Comparison of ENCODE assay signal across 10 cellular contexts in the genomic region with DNA sequence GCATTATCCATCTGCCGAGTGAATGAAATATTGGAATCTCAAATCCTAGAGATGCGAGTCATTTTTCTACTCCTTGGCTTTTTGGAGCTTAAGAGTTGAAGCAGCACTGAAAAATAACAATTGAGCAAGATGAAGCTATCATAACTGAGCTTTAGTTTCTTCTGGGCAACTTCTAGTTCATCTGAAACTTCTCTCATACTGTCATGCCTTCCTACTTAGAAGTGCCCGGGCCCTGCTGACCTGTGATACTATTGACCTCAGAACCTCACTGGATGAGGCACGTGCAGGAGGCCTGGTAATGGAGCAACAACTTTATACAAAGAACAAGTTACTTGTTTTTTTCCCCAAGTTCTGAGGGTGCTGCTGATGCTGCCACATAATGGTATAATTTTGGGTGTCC. TPM values are rescaled to one million over a fixed set of nuclear protein-coding genes. Genes with fewer than 3 reads are reported as not detected.
DNase-seq lines count a peak whose midpoint lies in the region; ATAC-seq, FAIRE-seq and TF ChIP-seq lines count a peak whose summit lies in the region.
"Had no signal": no experiment of that assay in that cellular context is flagged by ENCODE, and none has a peak within 500 bp of the region (broad histone marks: within the 10 kb centered on the region; RNA-seq: fewer than 3 reads in every experiment).

No MANE protein-coding gene starts in this region.

- peak; percentile 10 for ATAC-seq in GM19452 (IDR thresholded peaks at IDR 0.05; ENCODE audit: unreplicated experiment)
- peak; percentile 54 for ATAC-seq in IMR-90 (ENCODE audit: low read depth)

- H3K56ac ChIP-seq in IMR-90 (ENCODE audit: extremely low read depth, insufficient read depth, low read length), result no peak overlapping the region

- H3K27me3 Mint-ChIP-seq in CD8-positive, alpha-beta memory T cell, result peaks cover 0 to 10% of the 10 kb centered on the region in 2 donors

- peak overlapping the region; percentile 33; the same call in 1 of the 2 replicates for H3K4ac ChIP-seq in IMR-90 (ENCODE audit: low read depth, low read length)

- peak overlapping the region; percentile 2; the same call in 1 of the 2 replicates for H2BK20ac ChIP-seq in IMR-90 (ENCODE audit: low read depth, low read length)

- no peak for FAIRE-seq in small intestine (lab: Jason Lieb, UNC)
- FAIRE-seq: endothelial cell of umbilical vein had no signal

- H2BK120ac ChIP-seq in IMR-90 (ENCODE audit: low read depth, low read length), result no peak overlapping the region; the same call in 1 of the 2 replicates

- no peak overlapping the region for H3K4me2 ChIP-seq in IMR-90 (ENCODE audit: low read depth, low read length)

- no peaks in the 10 kb centered on the region for H3K79me1 ChIP-seq in IMR-90 (ENCODE audit: low read depth in 1 of 2, low read length in 2 of 2)

- WGBS in IMR-90 (ENCODE audit: extremely low coverage in 2 of 2, insufficient read length in 1 of 2), 2 experiments, result 20% methylated on average over 1 of the region's 4 CpGs; no CpG with 5 or more reads in 1 of the 2 experiments
- 71 to 81% (median 76%) methylated on average over 4 of the region's 4 CpGs for WGBS in small intestine, 3 donors

- intact Hi-C loops in IMR-90 (cut with micrococcal nuclease), result no loop called here

- no peak for DNase-seq in CD8-positive, alpha-beta memory T cell
- DNase-seq in IMR-90 (peak; percentile 37), iris pigment epithelial cell (ENCODE audit: low read depth) (peak; percentile 30), iPS-NIHi11 (ENCODE audit: low spot score) (no peak), hippocampal formation (lab: John Stamatoyannopoulos, UW) (no peak), small intestine (no peak)
- DNase-seq in stimulated activated CD4-positive, alpha-beta T cell treated with anti-CD3 and anti-CD28 coated beads, Interleukin-4, amount 100 ng/mL, for 24 hours, result no peak
- DNase-seq: anterior cingulate cortex had no signal

- H3K14ac ChIP-seq in IMR-90 (replicated peaks; ENCODE audit: low read depth, low read length), result no peak overlapping the region

- H2AK5ac ChIP-seq in IMR-90 (ENCODE audit: low read depth, low read length), result no peak overlapping the region

- no peak overlapping the region for H3K4me3 ChIP-seq in CD8-positive, alpha-beta memory T cell (ENCODE audit: low read length)
- no peak overlapping the region for H3K4me3 ChIP-seq in IMR-90 (ENCODE audit: insufficient read depth, low read depth, low read length)
- no peak overlapping the region for H3K4me3 ChIP-seq in small intestine (ENCODE audit: low read depth in 1 of 2, low read length in 2 of 2)

- no peaks in the 10 kb centered on the region for H4K20me1 ChIP-seq in IMR-90 (ENCODE audit: insufficient read depth, low read length)

- peak overlapping the region in 6 of 7 donors; percentile 53 to 87 (median 73) for H3K4me3 Mint-ChIP-seq in CD8-positive, alpha-beta memory T cell

- H3K9me1 ChIP-seq in IMR-90 (ENCODE audit: insufficient read depth, low read length), result no peaks in the 10 kb centered on the region

- 0 out of 2 replicates have a peak overlapping the region, but pooled peaks have one; percentile 1 for H3K23ac ChIP-seq in IMR-90 (ENCODE audit: low read depth, low read length)

- H2AK9ac ChIP-seq in IMR-90 (replicated peaks; ENCODE audit: low read depth, low read length, poor library complexity), result no peak overlapping the region

- H4K91ac ChIP-seq in IMR-90 (ENCODE audit: insufficient read depth, low read depth, low read length), result no peak overlapping the region

- no peak overlapping the region for H2AFZ ChIP-seq in IMR-90 (replicated peaks; ENCODE audit: low read length, poor library complexity)

- H3K27ac Mint-ChIP-seq in CD8-positive, alpha-beta memory T cell, result peak overlapping the region in 3 of 8 donors; percentile 27 to 89 (median 39)

- CTCF ChIA-PET in CD8-positive, alpha-beta memory T cell (lab: Charles Lee), result no interaction called here
- CTCF ChIA-PET in IMR-90 (lab: Yijun Ruan, JAX), result no interaction called here

- no peak overlapping the region for H3K9ac ChIP-seq in IMR-90 (ENCODE audit: low read depth, low read length)

- no peaks in the 10 kb centered on the region for H3K36me3 Mint-ChIP-seq in CD8-positive, alpha-beta memory T cell

- no peak for TF ChIP-seq CTCF in IMR-90 (conservative IDR thresholded peaks at IDR 0.05; ENCODE audit: low read depth, low read length)

- H3K9me3 ChIP-seq in CD8-positive, alpha-beta memory T cell (ENCODE audit: low read length), result no peaks in the 10 kb centered on the region
- H3K9me3 ChIP-seq in IMR-90 (ENCODE audit: control insufficient read depth, insufficient read depth, low read length) (no peaks in the 10 kb centered on the region), small intestine (ENCODE audit: control insufficient read depth, low read depth) (no peaks in the 10 kb centered on the region)

- dilution Hi-C loops in IMR-90 (cut with HindIII; ENCODE audit: low sequenced_read_pairs, unreplicated experiment), result no loop called here

- H3K27me3 ChIP-seq in CD8-positive, alpha-beta memory T cell (ENCODE audit: insufficient read depth, low read length, poor library complexity, severe bottlenecking), result no peaks in the 10 kb centered on the region
- no peaks in the 10 kb centered on the region for H3K27me3 ChIP-seq in IMR-90 (ENCODE audit: control insufficient read depth, insufficient read depth, low read length)
- no peaks in the 10 kb centered on the region for H3K27me3 ChIP-seq in small intestine (ENCODE audit: control insufficient read depth in 2 of 2, insufficient read depth in 2 of 2, low read length in 2 of 2)

- H2BK5ac ChIP-seq in IMR-90 (ENCODE audit: low read depth, low read length, poor library complexity, severe bottlenecking), result peak overlapping the region; percentile 8

- peaks cover 9% of the 10 kb centered on the region for H3K4me1 ChIP-seq in CD8-positive, alpha-beta memory T cell (ENCODE audit: insufficient read depth, low read length)
- H3K4me1 ChIP-seq in IMR-90 (ENCODE audit: control insufficient read depth, insufficient read depth, low read length), result peaks cover 2% of the 10 kb centered on the region
- no peaks in the 10 kb centered on the region for H3K4me1 ChIP-seq in small intestine (ENCODE audit: control insufficient read depth in 2 of 2, insufficient read depth in 1 of 2, low read depth in 1 of 2, low read length in 1 of 2)

- H3K27ac ChIP-seq in CD8-positive, alpha-beta memory T cell (ENCODE audit: low read depth, low read length), result no peak overlapping the region
- H3K27ac ChIP-seq in IMR-90 (ENCODE audit: insufficient read depth, low read length) (no peak overlapping the region), small intestine (ENCODE audit: low read depth in 1 of 2, low read length in 1 of 2) (no peak overlapping the region)

- H2BK15ac ChIP-seq in IMR-90 (ENCODE audit: low read depth, low read length), result 0 out of 3 replicates have a peak overlapping the region, but pooled peaks have one; percentile 19

- peak overlapping the region; percentile 27; the same call in 1 of the 2 replicates for H3K18ac ChIP-seq in IMR-90 (ENCODE audit: low read depth, low read length)

- TF ChIP-seq POLR2A in IMR-90 (IDR thresholded peaks at IDR 0.05; ENCODE audit: low read depth, low read length), result no peak

- no peak for TF ChIP-seq RAD21 in IMR-90 (IDR thresholded peaks at IDR 0.05; ENCODE audit: low read length)

- no TSS peak for BruUV-seq in IMR-90 (replicated peaks; lab: Mats Ljungman, UMichigan)

- POLR2A ChIA-PET in CD8-positive, alpha-beta memory T cell (lab: Charles Lee), result no interaction called here
- POLR2A ChIA-PET in IMR-90 (lab: Charles Lee; ENCODE audit: unreplicated experiment), result no interaction called here

- peaks cover 0 to 2% (median 0%) of the 10 kb centered on the region in 5 donors for H3K9me3 Mint-ChIP-seq in CD8-positive, alpha-beta memory T cell

- peak overlapping the region in 1 of 2 experiments; percentile 28; a peak in 1 of 4 replicates for H4K8ac ChIP-seq in IMR-90 (ENCODE audit: low read depth in 2 of 2, low read length in 2 of 2)

- H3K4me1 Mint-ChIP-seq in CD8-positive, alpha-beta memory T cell, result peaks cover 8 to 19% (median 14%) of the 10 kb centered on the region in 3 donors

- peak overlapping the region; percentile 52; the same call in 1 of the 2 replicates for H4K5ac ChIP-seq in IMR-90 (ENCODE audit: low read depth, low read length)

- in situ Hi-C loops in IMR-90 (cut with MboI; ENCODE audit: low sequenced_read_pairs), result no loop called here

- no peaks in the 10 kb centered on the region for H3K36me3 ChIP-seq in CD8-positive, alpha-beta memory T cell (ENCODE audit: insufficient read depth, low read length)
- no peaks in the 10 kb centered on the region for H3K36me3 ChIP-seq in IMR-90 (ENCODE audit: control insufficient read depth, insufficient read depth, low read length)
- no peaks in the 10 kb centered on the region for H3K36me3 ChIP-seq in small intestine (ENCODE audit: control insufficient read depth in 2 of 2, insufficient read depth in 2 of 2, low read length in 2 of 2)

TF ChIP-seq in IMR-90, 13 proteins besides CTCF, POLR2A, EP300 and RAD21:
- TF ChIP-seq BHLHE40 (IDR thresholded peaks at IDR 0.05; ENCODE audit: low read depth, low read length), result peak; percentile 34; the same call in 1 of the 2 replicates
- TF ChIP-seq NFE2L2 (IDR thresholded peaks at IDR 0.05; ENCODE audit: low read depth, low read length), result no peak

RNA-seq across cellular contexts. Expression of a gene that starts 48.5 kb away (rescaled TPM):
- total RNA-seq in CD8-positive, alpha-beta memory T cell, result not detected
- polyA plus RNA-seq in CD8-positive, alpha-beta memory T cell, result not detected
- 54.7 and 74.4 TPM in 2 replicates for total RNA-seq in IMR-90 (2012; rRNA removed)
- 54.9 and 64.3 TPM in 2 replicates for polyA plus RNA-seq in IMR-90 (2012; rRNA removed)
- polyA plus RNA-seq in IMR-90 (2012; cell fraction: cytosol; rRNA removed), result 23.4 and 32.0 TPM in 2 replicates
- 20.0 and 59.7 TPM in 2 replicates for polyA plus RNA-seq in IMR-90 (2012; cell fraction: nucleus; rRNA removed; ENCODE audit: low replicate concordance)
- polyA plus RNA-seq in small intestine, result 1 to 10 TPM in 1 of 3 donors, under 1 TPM in 2; 0.22 to 1.7 (median 0.27) TPM

Comparison
In these comparisons a context has a peak if more than half of its experiments do, and no peak if none do; other contexts are left out.
1. DNase-seq: peak in IMR-90 (single experiment) and iris pigment epithelial cell (single experiment); none in CD8-positive, alpha-beta memory T cell (0 of 5), stimulated activated CD4-positive, alpha-beta T cell treated with anti-CD3 and anti-CD28 coated beads, Interleukin-4, amount 100 ng/mL, for 24 hours (single experiment), iPS-NIHi11 (single experiment), hippocampal formation (0 of 2) and small intestine (single experiment).
2. RNA of a gene that starts 48.5 kb away (polyA plus RNA-seq): 20.0 to 64.3 TPM in IMR-90; 0.22 to 1.7 TPM in small intestine and not detected in CD8-positive, alpha-beta memory T cell (single experiment); every median in the first group is over 4 times any median in the second.